Comparison of ENCODE assay signal across 8 cellular contexts in the genomic region with DNA sequence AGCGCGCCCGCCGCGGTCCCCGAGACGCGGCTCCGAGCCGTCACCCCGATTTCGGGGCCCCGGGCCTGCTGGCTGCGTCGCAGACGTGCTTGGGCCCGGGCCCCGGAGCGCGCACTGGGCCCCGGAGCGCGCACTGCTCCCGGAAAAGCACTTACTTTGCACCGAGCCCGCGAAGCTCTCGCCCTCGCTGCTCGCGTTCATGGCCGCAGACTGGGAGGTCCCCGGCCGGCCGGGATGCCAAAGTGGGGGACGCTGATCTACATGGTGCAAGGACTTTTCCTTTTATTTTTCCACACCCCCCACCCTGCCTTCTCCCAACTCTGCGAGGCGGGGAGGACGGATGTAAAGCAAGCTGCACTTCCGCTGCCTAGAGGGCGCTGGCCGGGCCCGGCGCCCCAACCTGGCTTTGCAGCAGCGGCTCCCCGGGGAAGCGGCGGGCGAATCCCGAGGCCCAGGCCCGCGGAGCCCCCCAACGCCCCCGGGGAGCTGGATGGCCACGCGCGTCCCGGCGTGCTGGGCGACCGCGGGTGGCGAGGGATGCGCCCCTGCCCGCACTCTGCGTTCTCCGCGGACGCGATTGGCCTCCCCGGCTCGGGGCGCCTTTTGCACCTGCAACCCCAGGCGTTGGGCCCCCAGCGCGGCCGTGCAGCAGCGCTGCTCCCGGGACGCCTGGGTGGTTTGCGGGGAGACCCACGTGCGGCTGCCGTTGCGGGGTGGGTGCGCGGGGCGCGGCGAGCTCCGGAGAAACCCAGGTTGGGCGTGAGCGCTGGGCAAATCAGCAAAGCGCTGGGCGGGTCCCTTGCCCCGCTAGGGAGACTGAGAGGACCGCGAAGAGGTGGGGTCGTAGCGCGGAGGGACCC. TPM values are rescaled to one million over a fixed set of nuclear protein-coding genes. Genes with fewer than 3 reads are reported as not detected.
DNase-seq lines count a peak whose midpoint lies in the region; ATAC-seq and TF ChIP-seq lines count a peak whose summit lies in the region.

A gene (minus strand): TSS at position 344 of the 860 bp plus-strand sequence. CDS start 143 bp downstream, at position 201.

- ATAC-seq in GM19025 (IDR thresholded peaks at IDR 0.05; ENCODE audit: low read depth, unreplicated experiment) (peak; percentile 71), HG03280 (IDR thresholded peaks at IDR 0.05; ENCODE audit: unreplicated experiment) (peak; percentile 71)

- TF ChIP-seq CTCF in BE2C (IDR thresholded peaks at IDR 0.05; ENCODE audit: low read depth, low read length): peak; percentile 62
- TF ChIP-seq CTCF in lower leg skin (IDR thresholded peaks at IDR 0.05): peak in 1 of 3 donors; percentile 35

- H3K9me3 ChIP-seq in BE2C: no peaks in the 10 kb centered on the region

- DNase-seq in BE2C (peak; percentile 80), NCI-H510A treated with DMSO at 0.1 percent for 48 hours (lab: John Stamatoyannopoulos, UW) (peak; percentile 83), dermis microvascular lymphatic vessel endothelial cell (ENCODE audit: low read depth in 2 of 2) (peak; percentile 28 to 71), lower leg skin (ENCODE audit: low spot score in 2 of 2) (peak; percentile 47 to 93)
- peak; percentile 54 to 59 for DNase-seq in activated CD4-positive, alpha-beta T cell treated with anti-CD3 and anti-CD28 coated beads, Interleukin-2, amount 50 U/mL, for 4 hours
- peak; percentile 62 to 66 for DNase-seq in stimulated activated CD4-positive, alpha-beta T cell treated with anti-CD3 and anti-CD28 coated beads, Interleukin-4, amount 100 ng/mL, for 4 hours

- H3K4me3 ChIP-seq in BE2C (ENCODE audit: low read depth, low read length) (peak within 1 kb of the TSS; percentile 86), lower leg skin (ENCODE audit: low read depth, poor library complexity, severe bottlenecking) (peak within 1 kb of the TSS; percentile 80)

- no peaks in the 10 kb centered on the region for H3K27me3 ChIP-seq in BE2C

- no peaks in the 10 kb centered on the region; the same call in 1 of the 2 replicates for H3K4me1 ChIP-seq in BE2C

- 1% methylated on average over 47 to 48 of the region's 101 CpGs for WGBS in lower leg skin, 2 donors

- H3K36me3 ChIP-seq in BE2C: peaks cover 6% of the 10 kb centered on the region

- no peak for TF ChIP-seq POLR2A in lower leg skin (IDR thresholded peaks at IDR 0.05)

- intact Hi-C loops in lower leg skin (cut with DNase I; ENCODE audit: low total_unique reads): no loop called here

RNA-seq across cellular contexts. Expression of the gene that starts here (rescaled TPM):
- polyA plus RNA-seq in BE2C (2012; ENCODE audit: insufficient read depth, insufficient read length, low read depth): 25.2 TPM
- 31.2 and 40.6 TPM in 2 replicates for total RNA-seq in dermis microvascular lymphatic vessel endothelial cell
- 10 to 100 TPM; 23.7 to 65.5 (median 27.1) TPM for total RNA-seq in lower leg skin

Comparison
In these comparisons a context has a peak if more than half of its experiments do, and no peak if none do; other contexts are left out.
1. Peak in every context shown above with its lines: DNase-seq, ATAC-seq and H3K4me3 ChIP-seq.